7 cellular contexts compared by ENCODE assay signal in the genomic region with DNA sequence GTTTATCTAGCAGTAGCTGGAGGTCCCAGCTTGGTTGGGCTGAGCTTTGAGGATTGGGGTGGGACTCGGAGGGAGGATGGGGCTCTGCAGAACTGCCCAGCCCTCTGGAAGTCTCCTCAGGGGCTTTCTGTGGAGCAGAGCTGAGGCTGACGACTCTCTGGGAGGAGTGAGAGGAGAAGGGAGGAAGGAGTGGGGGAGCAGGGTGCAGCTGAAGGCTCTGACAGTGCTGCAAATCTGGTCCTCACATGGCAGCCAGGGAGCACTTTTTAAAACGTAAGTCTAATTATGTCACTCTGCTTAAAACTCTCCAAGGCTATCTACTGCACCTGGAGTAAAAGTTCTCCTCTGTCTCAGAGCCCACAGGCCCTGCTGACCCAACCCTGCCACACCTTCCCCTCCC. TPM values are rescaled to one million over a fixed set of nuclear protein-coding genes. Genes with fewer than 3 reads are reported as not detected.
"Had no signal": no experiment of that assay in that cellular context is flagged by ENCODE, and none has a peak within 500 bp of the region (broad histone marks: within the 10 kb centered on the region; RNA-seq: fewer than 3 reads in every experiment).

No MANE protein-coding gene starts in this region.

- H3K27ac Mint-ChIP-seq: GM23338, H9 had no signal

- H3K4me1 Mint-ChIP-seq: IgD-negative memory B cell had no signal

- ATAC-seq: GM23338, HepG2 had no signal

- H2AFZ ChIP-seq: GM23338 had no signal

- H3K4me3 Mint-ChIP-seq: GM23338, H9, IgD-negative memory B cell had no signal

- H3K4me2 ChIP-seq: GM23338 had no signal

- H3K4me3 ChIP-seq: GM23338 had no signal

- H3K36me3 Mint-ChIP-seq: IgD-negative memory B cell had no signal

- DNase-seq: H9, HCEC 1CT, KG1 had no signal

RNA-seq across cellular contexts. Expression of gene GRM4, which starts 32.4 kb away (rescaled TPM):
- total RNA-seq: HepG2, HT-29 had no signal
- polyA plus RNA-seq: HepG2, IgD-negative memory B cell had no signal
